In genomic region chr7:105278973-105279687, GRCh38 we compare ENCODE assay signal across 13 cellular contexts.
DNase-seq lines count a peak whose midpoint lies in the region; ATAC-seq and TF ChIP-seq lines count a peak whose summit lies in the region.
"Had no signal": no experiment of that assay in that cellular context is flagged by ENCODE, and none has a peak within 500 bp of the region (broad histone marks: within the 10 kb centered on the region; RNA-seq: fewer than 3 reads in every experiment).

No MANE protein-coding gene starts in this region.

- intact Hi-C loops in activated CD8-positive, alpha-beta T cell treated with anti-CD3 and anti-CD28 coated beads for 36 hours (cut with micrococcal nuclease): no loop called here
- intact Hi-C loops in CD14-positive monocyte (cut with micrococcal nuclease): no loop called here

- H3K27me3 ChIP-seq in thymus (ENCODE audit: control insufficient read depth, insufficient read depth) (no peaks in the 10 kb centered on the region), suprapubic skin (no peaks in the 10 kb centered on the region)
- H3K27me3 ChIP-seq: neutrophil had no signal

- no peak for TF ChIP-seq POLR2A in suprapubic skin (IDR thresholded peaks at IDR 0.05)

- ATAC-seq in activated CD8-positive, alpha-beta T cell treated with anti-CD3 and anti-CD28 coated beads for 36 hours: peak; percentile 42
- no peak for ATAC-seq in activated CD8-positive, alpha-beta T cell treated with anti-CD3 and anti-CD28 coated beads, Interleukin-2, amount 10 ng/mL, durations not matched to agents 7 days and 5 days
- peak; percentile 46 for ATAC-seq in HG02970 (IDR thresholded peaks at IDR 0.05; ENCODE audit: low FRiP score, unreplicated experiment)
- ATAC-seq in GM18868 (IDR thresholded peaks at IDR 0.05; ENCODE audit: unreplicated experiment): no peak
- ATAC-seq: activated T-cell treated with anti-CD3 and anti-CD28 coated beads, Interleukin-2, amount 50 U/mL, for 72 hours had no signal

- peak overlapping the region; percentile 21 for H3K4me3 ChIP-seq in thymus (ENCODE audit: low read length)
- no peak overlapping the region for H3K4me3 ChIP-seq in suprapubic skin

- peaks cover 28% of the 10 kb centered on the region for H3K4me1 Mint-ChIP-seq in activated CD8-positive, alpha-beta T cell treated with anti-CD3 and anti-CD28 coated beads for 36 hours (ENCODE audit: low read depth)
- peaks cover 3% of the 10 kb centered on the region for H3K4me1 Mint-ChIP-seq in activated CD8-positive, alpha-beta T cell treated with anti-CD3 and anti-CD28 coated beads, Interleukin-2, amount 10 ng/mL, durations not matched to agents 7 days and 5 days (ENCODE audit: low read depth)
- peaks cover 26% of the 10 kb centered on the region for H3K4me1 Mint-ChIP-seq in activated naive CD8-positive, alpha-beta T cell treated with anti-CD3 and anti-CD28 coated beads for 36 hours
- peaks cover 18% of the 10 kb centered on the region for H3K4me1 Mint-ChIP-seq in CD14-positive monocyte

- H3K9me3 ChIP-seq in thymus (ENCODE audit: control insufficient read depth) (no peaks in the 10 kb centered on the region), suprapubic skin (no peaks in the 10 kb centered on the region)
- H3K9me3 ChIP-seq: neutrophil had no signal

- WGBS in thymus: 79% methylated on average over 8 of the region's 8 CpGs
- 62% methylated on average over 8 of the region's 8 CpGs for WGBS in suprapubic skin

- H3K4me1 ChIP-seq in thymus (ENCODE audit: control insufficient read depth, insufficient read depth, low read length) (no peaks in the 10 kb centered on the region), suprapubic skin (peaks cover 10% of the 10 kb centered on the region)

- H3K36me3 Mint-ChIP-seq in activated CD8-positive, alpha-beta T cell treated with anti-CD3 and anti-CD28 coated beads for 36 hours (ENCODE audit: low read depth): no peaks in the 10 kb centered on the region
- H3K36me3 Mint-ChIP-seq in activated CD8-positive, alpha-beta T cell treated with anti-CD3 and anti-CD28 coated beads, Interleukin-2, amount 10 ng/mL, durations not matched to agents 7 days and 5 days (ENCODE audit: low read depth): peaks cover 3% of the 10 kb centered on the region
- H3K36me3 Mint-ChIP-seq in activated naive CD8-positive, alpha-beta T cell treated with anti-CD3 and anti-CD28 coated beads for 36 hours: peaks cover 5% of the 10 kb centered on the region
- peaks cover 15 to 20% of the 10 kb centered on the region in 2 donors for H3K36me3 Mint-ChIP-seq in CD14-positive monocyte

- H3K9me3 Mint-ChIP-seq in activated CD8-positive, alpha-beta T cell treated with anti-CD3 and anti-CD28 coated beads for 36 hours: no peaks in the 10 kb centered on the region
- no peaks in the 10 kb centered on the region for H3K9me3 Mint-ChIP-seq in activated CD8-positive, alpha-beta T cell treated with anti-CD3 and anti-CD28 coated beads, Interleukin-2, amount 10 ng/mL, durations not matched to agents 7 days and 5 days (ENCODE audit: insufficient read depth)
- no peaks in the 10 kb centered on the region for H3K9me3 Mint-ChIP-seq in activated naive CD8-positive, alpha-beta T cell treated with anti-CD3 and anti-CD28 coated beads for 36 hours
- H3K9me3 Mint-ChIP-seq in CD14-positive monocyte: no peaks in the 10 kb centered on the region
- H3K9me3 Mint-ChIP-seq: activated T-cell treated with anti-CD3 and anti-CD28 coated beads, Interleukin-2, amount 50 U/mL, for 72 hours had no signal

- CTCF ChIA-PET in activated CD8-positive, alpha-beta T cell treated with anti-CD3 and anti-CD28 coated beads for 36 hours (lab: Charles Lee): interaction anchor here (1.3 kb wide), 1 partner anchor 15 kb away, joined by 3 read pairs; no protein-coding TSS in a partner anchor
- CTCF ChIA-PET in activated CD8-positive, alpha-beta T cell treated with anti-CD3 and anti-CD28 coated beads, Interleukin-2, amount 10 ng/mL, durations not matched to agents 7 days and 5 days (lab: Charles Lee): no interaction called here

- no peak for DNase-seq in activated CD8-positive, alpha-beta T cell treated with anti-CD3 and anti-CD28 coated beads for 36 hours
- DNase-seq in activated CD8-positive, alpha-beta T cell treated with anti-CD3 and anti-CD28 coated beads, Interleukin-2, amount 10 ng/mL, durations not matched to agents 7 days and 5 days: no peak
- DNase-seq in activated naive CD8-positive, alpha-beta T cell treated with anti-CD3 and anti-CD28 coated beads for 36 hours: no peak
- no peak for DNase-seq in CD14-positive monocyte (ENCODE audit: low spot score)
- DNase-seq in suprapubic skin (ENCODE audit: low spot score in 2 of 2): no peak
- DNase-seq: activated T-cell treated with anti-CD3 and anti-CD28 coated beads, Interleukin-2, amount 50 U/mL, for 72 hours; GDM1; NCI-H2029 treated with DMSO at 0.1 percent for 48 hours had no signal

- no peak for TF ChIP-seq EP300 in suprapubic skin (IDR thresholded peaks at IDR 0.05)

- H3K36me3 ChIP-seq in thymus (ENCODE audit: control insufficient read depth, insufficient read depth): no peaks in the 10 kb centered on the region
- no peaks in the 10 kb centered on the region for H3K36me3 ChIP-seq in suprapubic skin

- H3K4me3 Mint-ChIP-seq in activated CD8-positive, alpha-beta T cell treated with anti-CD3 and anti-CD28 coated beads for 36 hours: no peak overlapping the region
- H3K4me3 Mint-ChIP-seq in activated CD8-positive, alpha-beta T cell treated with anti-CD3 and anti-CD28 coated beads, Interleukin-2, amount 10 ng/mL, durations not matched to agents 7 days and 5 days: no peak overlapping the region
- no peak overlapping the region for H3K4me3 Mint-ChIP-seq in activated naive CD8-positive, alpha-beta T cell treated with anti-CD3 and anti-CD28 coated beads for 36 hours
- no peak overlapping the region for H3K4me3 Mint-ChIP-seq in CD14-positive monocyte
- H3K4me3 Mint-ChIP-seq: activated T-cell treated with anti-CD3 and anti-CD28 coated beads, Interleukin-2, amount 50 U/mL, for 72 hours had no signal

- no peaks in the 10 kb centered on the region for H3K27me3 Mint-ChIP-seq in activated CD8-positive, alpha-beta T cell treated with anti-CD3 and anti-CD28 coated beads for 36 hours
- no peaks in the 10 kb centered on the region for H3K27me3 Mint-ChIP-seq in activated CD8-positive, alpha-beta T cell treated with anti-CD3 and anti-CD28 coated beads, Interleukin-2, amount 10 ng/mL, durations not matched to agents 7 days and 5 days (ENCODE audit: low read depth)
- no peaks in the 10 kb centered on the region for H3K27me3 Mint-ChIP-seq in activated naive CD8-positive, alpha-beta T cell treated with anti-CD3 and anti-CD28 coated beads for 36 hours
- H3K27me3 Mint-ChIP-seq in CD14-positive monocyte (ENCODE audit: low read depth in 3 of 3): peaks cover 0 to 2% (median 0%) of the 10 kb centered on the region in 3 donors

- no peak overlapping the region for H3K27ac Mint-ChIP-seq in activated CD8-positive, alpha-beta T cell treated with anti-CD3 and anti-CD28 coated beads for 36 hours
- no peak overlapping the region for H3K27ac Mint-ChIP-seq in activated CD8-positive, alpha-beta T cell treated with anti-CD3 and anti-CD28 coated beads, Interleukin-2, amount 10 ng/mL, durations not matched to agents 7 days and 5 days
- peak overlapping the region; percentile 51 for H3K27ac Mint-ChIP-seq in activated naive CD8-positive, alpha-beta T cell treated with anti-CD3 and anti-CD28 coated beads for 36 hours
- H3K27ac Mint-ChIP-seq in CD14-positive monocyte: no peak overlapping the region
- H3K27ac Mint-ChIP-seq: activated T-cell treated with anti-CD3 and anti-CD28 coated beads, Interleukin-2, amount 50 U/mL, for 72 hours had no signal

- TF ChIP-seq CTCF in activated CD8-positive, alpha-beta T cell treated with anti-CD3 and anti-CD28 coated beads for 36 hours (IDR thresholded peaks at IDR 0.05): no peak
- TF ChIP-seq CTCF in CD14-positive monocyte (IDR thresholded peaks at IDR 0.05): no peak
- no peak for TF ChIP-seq CTCF in suprapubic skin (IDR thresholded peaks at IDR 0.05)

- H3K27ac ChIP-seq in thymus (ENCODE audit: low read depth) (no peak overlapping the region), suprapubic skin (no peak overlapping the region)
- H3K27ac ChIP-seq: HL-60, neutrophil had no signal

- POLR2A ChIA-PET in activated CD8-positive, alpha-beta T cell treated with anti-CD3 and anti-CD28 coated beads for 36 hours (lab: Charles Lee): interaction anchor here (0.6 kb wide), 1 partner anchor 10 kb away, joined by 3 read pairs; no protein-coding TSS in a partner anchor
- POLR2A ChIA-PET in activated CD8-positive, alpha-beta T cell treated with anti-CD3 and anti-CD28 coated beads, Interleukin-2, amount 10 ng/mL, durations not matched to agents 7 days and 5 days (lab: Charles Lee): interaction anchor here (0.6 to 1.1 kb wide), 2 partner anchors 10 to 27 kb away, joined by 3 read pairs; no protein-coding TSS in a partner anchor

Comparison
In these comparisons a context has a peak if more than half of its experiments do, and no peak if none do; other contexts are left out.
1. ATAC-seq: peak in activated CD8-positive, alpha-beta T cell treated with anti-CD3 and anti-CD28 coated beads for 36 hours (single experiment) and HG02970 (single experiment); none in activated CD8-positive, alpha-beta T cell treated with anti-CD3 and anti-CD28 coated beads, Interleukin-2, amount 10 ng/mL, durations not matched to agents 7 days and 5 days (single experiment) and GM18868 (single experiment).